8 cellular contexts compared by ENCODE assay signal in the genomic region with DNA sequence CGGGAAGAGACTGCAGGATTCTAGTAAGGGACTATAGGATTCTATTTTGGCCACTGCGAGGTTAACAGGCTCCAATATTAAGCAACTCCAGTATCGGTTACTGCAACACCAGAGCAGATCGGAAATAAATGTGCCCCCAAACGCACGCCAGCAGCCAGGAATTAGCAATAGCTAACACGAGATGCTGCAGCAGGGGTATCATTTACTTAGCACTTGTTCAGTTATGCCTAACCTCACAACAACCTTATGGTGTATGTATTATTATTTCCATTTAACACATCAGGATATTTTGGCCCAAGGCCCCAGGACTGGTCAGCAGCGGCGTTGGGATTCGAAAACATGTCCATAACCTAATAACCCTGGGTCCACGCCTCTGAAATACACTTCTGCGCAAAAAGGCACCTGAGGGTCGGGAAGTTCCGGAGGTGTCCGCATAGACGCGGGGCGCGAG. TPM values are rescaled to one million over a fixed set of nuclear protein-coding genes. Genes with fewer than 3 reads are reported as not detected.
DNase-seq lines count a peak whose midpoint lies in the region; ATAC-seq, FAIRE-seq and TF ChIP-seq lines count a peak whose summit lies in the region.

No MANE protein-coding gene starts in this region.

- H3K27ac ChIP-seq in AG04450 (ENCODE audit: low read depth, low read length), result peak overlapping the region; percentile 48
- peak overlapping the region; percentile 92 to 97 (median 94) for H3K27ac ChIP-seq in esophagus squamous epithelium

- peaks cover 6% of the 10 kb centered on the region; the same call in 1 of the 2 replicates for H3K9me3 ChIP-seq in AG04450 (ENCODE audit: control insufficient read depth, insufficient read depth, low read length)
- H3K9me3 ChIP-seq in esophagus squamous epithelium, result no peaks in the 10 kb centered on the region

- TF ChIP-seq POLR2A in esophagus squamous epithelium (IDR thresholded peaks at IDR 0.05), result no peak

- TF ChIP-seq CTCF in AG04450 (IDR thresholded peaks at IDR 0.05; ENCODE audit: low read depth, low read length) (no peak), WI38 (IDR thresholded peaks at IDR 0.05; ENCODE audit: low read depth, low read length) (no peak), esophagus squamous epithelium (IDR thresholded peaks at IDR 0.05) (no peak), nephron (IDR thresholded peaks at IDR 0.05; ENCODE audit: unreplicated experiment in 3 of 3) (no peak)

- DNase-seq in AG04450 (ENCODE audit: low read depth, low spot score) (no peak), HTR-8/SVneo (ENCODE audit: insufficient read length, low spot score) (peak; percentile 27), esophagus squamous epithelium (lab: John Stamatoyannopoulos, UW) (no peak)

- H3K4me3 Mint-ChIP-seq in nephron, result peak overlapping the region; percentile 88 to 90 (median 89)

- no peaks in the 10 kb centered on the region for H3K27me3 Mint-ChIP-seq in nephron (ENCODE audit: low read depth)

- peaks cover 16% of the 10 kb centered on the region for H3K36me3 Mint-ChIP-seq in nephron (ENCODE audit: low read depth)

- peak overlapping the region; percentile 40 to 90 (median 83) for H3K27ac Mint-ChIP-seq in nephron

- H3K36me3 ChIP-seq in esophagus squamous epithelium, result no peaks in the 10 kb centered on the region

- H3K4me1 Mint-ChIP-seq in nephron, result peaks cover 8% of the 10 kb centered on the region

- peaks cover 7 to 35% (median 13%) of the 10 kb centered on the region in 3 donors for H3K4me1 ChIP-seq in esophagus squamous epithelium

- H3K9me3 Mint-ChIP-seq in nephron, result no peaks in the 10 kb centered on the region

- POLR2A ChIA-PET in AG04450 (lab: Yijun Ruan, JAX), result interaction anchor here (0.7 to 1.5 kb wide), 2 partner anchors 10 to 87 kb away, joined by 3 to 4 read pairs; no protein-coding TSS in a partner anchor

- FAIRE-seq in HTR-8/SVneo (lab: Jason Lieb, UNC), result no peak

- intact Hi-C loops in esophagus squamous epithelium (cut with DNase I), result loop anchor here (10.0 kb wide), 1 partner anchor 81 kb away; no protein-coding TSS in a partner anchor

- CTCF ChIA-PET in AG04450 (lab: Charles Lee), result interaction anchor here (1.5 kb wide), 1 partner anchor 82 kb away, joined by 6 read pairs; no protein-coding TSS in a partner anchor

- H3K27me3 ChIP-seq in AG04450 (ENCODE audit: control insufficient read depth, insufficient read depth, low read length) (no peaks in the 10 kb centered on the region), esophagus squamous epithelium (no peaks in the 10 kb centered on the region)

- H3K4me3 ChIP-seq in AG04450 (ENCODE audit: low read depth, low read length) (peak overlapping the region; percentile 84), WI38 (ENCODE audit: low read depth, low read length) (peak overlapping the region; percentile 86), esophagus squamous epithelium (peak overlapping the region; percentile 79 to 99 (median 95))

- ATAC-seq in GM18498 (IDR thresholded peaks at IDR 0.05; ENCODE audit: unreplicated experiment) (peak; percentile 1), GM19328 (IDR thresholded peaks at IDR 0.05; ENCODE audit: unreplicated experiment) (no peak), HG03280 (IDR thresholded peaks at IDR 0.05; ENCODE audit: unreplicated experiment) (no peak)

- WGBS in esophagus squamous epithelium, 2 donors, result 0 to 2% methylated on average over 10 of the region's 19 CpGs

RNA-seq across cellular contexts. Expression of gene PIK3CB, which starts 0.8 kb away (rescaled TPM):
- polyA plus RNA-seq in AG04450 (2011; rRNA removed), result 11.5 and 13.8 TPM in 2 replicates
- 10.2 and 12.4 TPM in 2 replicates for polyA minus RNA-seq in AG04450 (2011; rRNA and poly(A)+ RNA removed)
- total RNA-seq in esophagus squamous epithelium, result 10 to 100 TPM; 14.7 to 36.2 (median 28.5) TPM
